Comparison of ENCODE assay signal across 8 cellular contexts in genomic region chr2:218981390-218982311, GRCh38. TPM values are rescaled to one million over a fixed set of nuclear protein-coding genes. Genes with fewer than 3 reads are reported as not detected.
A peak's percentile ranks its signal among the peaks of the same experiment; 100 is the strongest.
DNase-seq lines count a peak whose midpoint lies in the region; ATAC-seq and TF ChIP-seq lines count a peak whose summit lies in the region.

No MANE protein-coding gene starts in this region.

- in situ Hi-C loops in GM13977 (cut with MboI; ENCODE audit: low pct_unique_long_range_greater_than_20kb, low sequenced_read_pairs, unreplicated experiment): no loop called here

- no peak for TF ChIP-seq POLR2A in Peyer's patch (IDR thresholded peaks at IDR 0.05)

- H3K4me1 ChIP-seq in Peyer's patch (peaks cover 0 to 52% (median 12%) of the 10 kb centered on the region in 4 donors), endocrine pancreas (ENCODE audit: control insufficient read depth, insufficient read depth, low read length) (no peaks in the 10 kb centered on the region), parathyroid adenoma (peaks cover 6% of the 10 kb centered on the region)

- no peak for ATAC-seq in GM18870 (IDR thresholded peaks at IDR 0.05; ENCODE audit: unreplicated experiment)

- peaks cover 3 to 64% of the 10 kb centered on the region in 2 donors for H3K27me3 ChIP-seq in Peyer's patch
- H3K27me3 ChIP-seq in endocrine pancreas (ENCODE audit: control insufficient read depth, insufficient read depth, low read length): no peaks in the 10 kb centered on the region
- H3K27me3 ChIP-seq in parathyroid adenoma (ENCODE audit: control insufficient read depth, insufficient read depth, low read length): peaks cover 23% of the 10 kb centered on the region

- H3K79me2 ChIP-seq in parathyroid adenoma: no peaks in the 10 kb centered on the region

- H3K4me3 ChIP-seq in Peyer's patch (peak overlapping the region in 3 of 4 donors; percentile 34 to 40 (median 39)), endocrine pancreas (ENCODE audit: control insufficient read depth, insufficient read depth, low read length) (no peak overlapping the region), parathyroid adenoma (ENCODE audit: low read depth, low read length) (no peak overlapping the region)

- TF ChIP-seq CTCF in GM13977 (IDR thresholded peaks at IDR 0.05; ENCODE audit: extremely low read depth, insufficient read depth, missing control alignments) (peak; percentile 8), Peyer's patch (IDR thresholded peaks at IDR 0.05) (no peak), parathyroid adenoma (IDR thresholded peaks at IDR 0.05) (no peak)

- peak overlapping the region; percentile 58 for H3K4me2 ChIP-seq in parathyroid adenoma (ENCODE audit: low read length)

- H3K9ac ChIP-seq in endocrine pancreas (ENCODE audit: control insufficient read depth, insufficient read depth, low read length) (peak overlapping the region; percentile 55), parathyroid adenoma (no peak overlapping the region)

- no peaks in the 10 kb centered on the region for H3K9me3 ChIP-seq in Peyer's patch
- H3K9me3 ChIP-seq in endocrine pancreas (ENCODE audit: control insufficient read depth, low read length): no peaks in the 10 kb centered on the region
- H3K9me3 ChIP-seq in parathyroid adenoma (ENCODE audit: control insufficient read depth, low read length): no peaks in the 10 kb centered on the region

- H3K36me3 ChIP-seq in Peyer's patch (no peaks in the 10 kb centered on the region), endocrine pancreas (ENCODE audit: control insufficient read depth, insufficient read depth, low read length) (no peaks in the 10 kb centered on the region), parathyroid adenoma (ENCODE audit: control insufficient read depth, insufficient read depth, low read length) (no peaks in the 10 kb centered on the region)

- H2AFZ ChIP-seq in parathyroid adenoma: peak overlapping the region; percentile 43

- DNase-seq in GM13977 (ENCODE audit: low spot score): peak; percentile 51
- DNase-seq in Peyer's patch: peak in 2 of 3 donors; percentile 68
- DNase-seq in iPS-NIHi7 (ENCODE audit: extremely low spot score): no peak
- DNase-seq in effector CD4-positive, alpha-beta T cell: no peak
- no peak for DNase-seq in activated CD4-positive, CD25-positive, alpha-beta regulatory T cell (lab: John Stamatoyannopoulos, UW)

- H3K27ac ChIP-seq in Peyer's patch: no peak overlapping the region
- no peak overlapping the region for H3K27ac ChIP-seq in parathyroid adenoma

RNA-seq across cellular contexts. Expression of gene FEV, which starts 3.3 kb away (rescaled TPM):
- 1 to 10 TPM in 3 of 4 donors, not detected in 1; 3.2 to 6.7 (median 5.1) TPM for total RNA-seq in Peyer's patch

RNA-seq across cellular contexts. Expression of gene CRYBA2, which starts 11.6 kb away (rescaled TPM):
- total RNA-seq in Peyer's patch: 10 to 100 TPM in 1 of 4 donors, 1 to 10 TPM in 2, not detected in 1; 2.4 to 14.2 (median 9.4) TPM

RNA-seq across cellular contexts. Expression of gene CDK5R2, which starts 22.2 kb away (rescaled TPM):
- 1 to 10 TPM in 1 of 4 donors, under 1 TPM in 2, not detected in 1; 0.54 to 1.1 (median 0.95) TPM for total RNA-seq in Peyer's patch

RNA-seq across cellular contexts. Expression of gene CFAP65, which starts 59.7 kb away (rescaled TPM):
- total RNA-seq in Peyer's patch: 1 to 10 TPM in 2 of 4 donors, not detected in 2; 1.5 to 3.6 TPM

Comparison
In these comparisons a context has a peak if more than half of its experiments do, and no peak if none do; other contexts are left out.
1. DNase-seq: peak in GM13977 (single experiment) and Peyer's patch (2 of 3); none in iPS-NIHi7 (single experiment), effector CD4-positive, alpha-beta T cell (single experiment) and activated CD4-positive, CD25-positive, alpha-beta regulatory T cell (0 of 4).
2. H3K4me3 ChIP-seq: peak in Peyer's patch (3 of 4); none in endocrine pancreas (single experiment) and parathyroid adenoma (single experiment).